In genomic region chrX:110321670-110322069, GRCh38 we compare ENCODE assay signal across 33 cellular contexts. TPM values are rescaled to one million over a fixed set of nuclear protein-coding genes. Genes with fewer than 3 reads are reported as not detected.
A peak's percentile ranks its signal among the peaks of the same experiment; 100 is the strongest.
DNase-seq lines count a peak whose midpoint lies in the region; ATAC-seq, FAIRE-seq and TF ChIP-seq lines count a peak whose summit lies in the region.
"Had no signal": no experiment of that assay in that cellular context is flagged by ENCODE, and none has a peak within 500 bp of the region (broad histone marks: within the 10 kb centered on the region; RNA-seq: fewer than 3 reads in every experiment).

No MANE protein-coding gene starts in this region.

- CTCF ChIA-PET in A549 (lab: Yijun Ruan, JAX): interaction anchor here (0.9 to 1.2 kb wide), 2 partner anchors 86 to 87 kb away, joined by 3 read pairs; no protein-coding TSS in a partner anchor
- CTCF ChIA-PET in T-cell (lab: Charles Lee): interaction anchor here in 1 of 2 donors (0.9 to 1.1 kb wide), 2 partner anchors 45 to 161 kb away, joined by 3 read pairs; no protein-coding TSS in a partner anchor

- H3K27ac Mint-ChIP-seq in T-cell: no peak overlapping the region
- H3K27ac Mint-ChIP-seq: activated CD8-positive, alpha-beta T cell treated with anti-CD3 and anti-CD28 coated beads, Interleukin-2, amount 10 ng/mL, durations not matched to agents 7 days and 5 days; activated naive CD4-positive, alpha-beta T cell treated with anti-CD3 and anti-CD28 coated beads, Interleukin-2, amount 50 U/mL, for 72 hours; CD8-positive, alpha-beta T cell had no signal

- WGBS in A549 (ENCODE audit: missing lambda C conversion rate): 79% methylated on average over 3 of the region's 3 CpGs

- no peak for TF ChIP-seq EP300 in A549 (IDR thresholded peaks at IDR 0.05)

- peaks cover 11% of the 10 kb centered on the region; the same call in 2 of the 3 replicates for H3K4me1 ChIP-seq in A549
- H3K4me1 ChIP-seq: parathyroid adenoma had no signal

- H3K4me3 Mint-ChIP-seq in T-cell: no peak overlapping the region
- H3K4me3 Mint-ChIP-seq: activated CD8-positive, alpha-beta T cell treated with anti-CD3 and anti-CD28 coated beads, Interleukin-2, amount 10 ng/mL, durations not matched to agents 7 days and 5 days; CD8-positive, alpha-beta T cell; endodermal cell; neural crest cell had no signal

- peaks cover under 1 to 13% (median 3%) of the 10 kb centered on the region in 3 donors for H3K4me1 Mint-ChIP-seq in T-cell

- TF ChIP-seq POLR2A in A549 (IDR thresholded peaks at IDR 0.05; ENCODE audit: low read length): no peak

- ATAC-seq in A549 (no peak), HG03565 (IDR thresholded peaks at IDR 0.05; ENCODE audit: unreplicated experiment) (peak; percentile 30), T-cell (replicated peaks in 1 of 4) (no peak)
- ATAC-seq: activated CD8-positive, alpha-beta T cell treated with anti-CD3 and anti-CD28 coated beads, Interleukin-2, amount 10 ng/mL, durations not matched to agents 7 days and 5 days; activated naive CD4-positive, alpha-beta T cell treated with anti-CD3 and anti-CD28 coated beads, Interleukin-2, amount 50 U/mL, for 72 hours; CD8-positive, alpha-beta T cell; esophagus mucosa; foreskin keratinocyte; left cardiac atrium; right cardiac atrium had no signal

- peaks cover 0 to 3% of the 10 kb centered on the region in 2 donors for H3K27me3 Mint-ChIP-seq in T-cell

- H3K27ac ChIP-seq in A549 (no peak overlapping the region), VCaP (0 out of 2 replicates have a peak overlapping the region, but pooled peaks have one; percentile 84)
- H3K27ac ChIP-seq: foreskin keratinocyte, GM23248, parathyroid adenoma had no signal

- FAIRE-seq in A549 (lab: Jason Lieb, UNC) (peak; percentile 94), GM19239 (lab: Jason Lieb, UNC) (peak; percentile 70)

- no peak for DNase-seq in A549 (ENCODE audit: low read depth in 1 of 2, low spot score in 1 of 2)
- DNase-seq in GM19239 (ENCODE audit: insufficient read length, low spot score): no peak
- no peak for DNase-seq in T-cell
- no peak for DNase-seq in putamen (ENCODE audit: low spot score)
- DNase-seq in SHP77 (lab: John Stamatoyannopoulos, UW): no peak
- DNase-seq in T1000 (lab: John Stamatoyannopoulos, UW): no peak
- DNase-seq: activated CD8-positive, alpha-beta T cell treated with anti-CD3 and anti-CD28 coated beads, Interleukin-2, amount 10 ng/mL, durations not matched to agents 7 days and 5 days; activated T-cell treated with anti-CD3 and anti-CD28 coated beads for 4 hours; anterior cingulate cortex; CD8-positive, alpha-beta T cell; cortex of kidney; DMS 273 treated with DMSO at 0.1 percent for 48 hours; endodermal cell; foreskin keratinocyte; GM23248; KG1; left cardiac atrium; mammary epithelial cell; MG63; NCI-H1694 treated with DMSO at 0.1 percent for 48 hours; NCI-H2171 treated with DMSO at 0.1 percent for 48 hours; NCI-H524 treated with DMSO at 0.1 percent for 48 hours; NK-92 treated with Interleukin-12 subunit alpha and Interleukin-12 subunit beta, amount 100 ng/mL, for 24 hours; right cardiac atrium; RPMI8226; trophoblast cell had no signal

- H3K9me3 Mint-ChIP-seq in T-cell: no peaks in the 10 kb centered on the region
- H3K9me3 Mint-ChIP-seq: activated naive CD4-positive, alpha-beta T cell treated with anti-CD3 and anti-CD28 coated beads, Interleukin-2, amount 50 U/mL, for 72 hours; CD8-positive, alpha-beta T cell; neural crest cell had no signal

- H3K4me3 ChIP-seq in A549: no peak overlapping the region
- H3K4me3 ChIP-seq: GM23248, MG63 had no signal

- no peak for TF ChIP-seq RAD21 in A549 (conservative IDR thresholded peaks at IDR 0.05 in 1 of 2, IDR thresholded peaks at IDR 0.05 in 1 of 2)

- POLR2A ChIA-PET in A549 (lab: Yijun Ruan, JAX): no interaction called here
- POLR2A ChIA-PET in T-cell (lab: Charles Lee): interaction anchor here in 1 of 2 donors (0.7 kb wide), 1 partner anchor 117 kb away, joined by 3 read pairs; no protein-coding TSS in a partner anchor

- no peak overlapping the region for H3K4me2 ChIP-seq in A549

- H3K9me3 ChIP-seq in A549: 0 out of 3 replicates have a peak, but pooled peaks cover 3% of the 10 kb centered on the region
- H3K9me3 ChIP-seq: MG63 had no signal

- no peaks in the 10 kb centered on the region for H3K36me3 Mint-ChIP-seq in T-cell

- TF ChIP-seq CTCF in A549 (IDR thresholded peaks at IDR 0.05) (no peak), VCaP (conservative IDR thresholded peaks at IDR 0.05) (no peak)

TF ChIP-seq in A549, 52 proteins besides CTCF, POLR2A, EP300 and RAD21:
- no peak for TF ChIP-seq CEBPB (IDR thresholded peaks at IDR 0.05)
- no peak for TF ChIP-seq ZC3H11A (IDR thresholded peaks at IDR 0.05)
- no peak for TF ChIP-seq FOSB (CRISPR knock-in tag; IDR thresholded peaks at IDR 0.05)
- TF ChIP-seq CHD2 (IDR thresholded peaks at IDR 0.05; ENCODE audit: low read length, partially characterized antibody): no peak
- no peak for TF ChIP-seq HDAC2 (IDR thresholded peaks at IDR 0.05)
- no peak for TF ChIP-seq ZSCAN20 (CRISPR knock-in tag; IDR thresholded peaks at IDR 0.05)
- TF ChIP-seq BCL3 (IDR thresholded peaks at IDR 0.05): no peak
- no peak for TF ChIP-seq REST (IDR thresholded peaks at IDR 0.05)
- TF ChIP-seq CHD4 (IDR thresholded peaks at IDR 0.05; ENCODE audit: borderline replicate concordance): no peak
- TF ChIP-seq, protein P1, sequence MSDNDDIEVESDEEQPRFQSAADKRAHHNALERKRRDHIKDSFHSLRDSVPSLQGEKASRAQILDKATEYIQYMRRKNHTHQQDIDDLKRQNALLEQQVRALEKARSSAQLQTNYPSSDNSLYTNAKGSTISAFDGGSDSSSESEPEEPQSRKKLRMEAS (IDR thresholded peaks at IDR 0.05): no peak
- no peak for TF ChIP-seq ELK1 (IDR thresholded peaks at IDR 0.05; ENCODE audit: low read depth, low read length)

RNA-seq across cellular contexts. Expression of gene AMMECR1, which starts 3.8 kb away (rescaled TPM):
- polyA plus RNA-seq in A549 (2011; rRNA removed): 12.6 and 13.7 TPM in 2 replicates
- polyA plus RNA-seq in A549 (2012; cell fraction: cytosol; rRNA removed): 3.9 and 4.2 TPM in 2 replicates
- 4.0 and 4.4 TPM in 2 replicates for polyA plus RNA-seq in A549 (2012; cell fraction: nucleus; rRNA removed)
- polyA plus RNA-seq in A549 (2017; fragmentation: RNase III; extraction: RNeasy Plus Mini Kit Qiagen cat#74134 plus additional on column Dnase treatment): 7.9 to 8.9 TPM (median 8.1 TPM) in 3 replicates
- polyA minus RNA-seq in A549 (2011; rRNA and poly(A)+ RNA removed): 5.2 and 9.6 TPM in 2 replicates
- 10 to 100 TPM; 11.7 to 17.4 (median 12.6) TPM for total RNA-seq in T-cell

RNA-seq across cellular contexts. Expression of gene RTL9, which starts 37.0 kb away (rescaled TPM):
- polyA plus RNA-seq in A549 (2011; rRNA removed): 0.04 and 0.12 TPM in 2 replicates
- 0.01 TPM in 2 replicates for polyA plus RNA-seq in A549 (2012; cell fraction: cytosol; rRNA removed)
- polyA plus RNA-seq in A549 (2012; cell fraction: nucleus; rRNA removed): 0.02 and 0.06 TPM in 2 replicates
- polyA plus RNA-seq in A549 (2017; fragmentation: RNase III; extraction: RNeasy Plus Mini Kit Qiagen cat#74134 plus additional on column Dnase treatment): 0.05 to 0.06 TPM (median 0.05 TPM) in 3 replicates
- polyA minus RNA-seq in A549 (2011; rRNA and poly(A)+ RNA removed): 0.08 and 0.10 TPM in 2 replicates
- not detected for total RNA-seq in T-cell
- total RNA-seq: activated CD8-positive, alpha-beta T cell treated with anti-CD3 and anti-CD28 coated beads, Interleukin-2, amount 10 ng/mL, durations not matched to agents 7 days and 5 days; CD8-positive, alpha-beta T cell; esophagus mucosa; T-helper 1 cell treated with Interleukin-12 subunit alpha and Interleukin-12 subunit beta and Interleukin-4 antibody, amounts not matched to agents 30 ng/mL and 1 ng/mL, for 36 hours had no signal
